1 cellular context compared by ENCODE assay signal in genomic region chr5:83464261-83464660, GRCh38.
TF ChIP-seq lines count a peak whose summit lies in the region.

No MANE protein-coding gene starts in this region.

TF ChIP-seq in GM23338, 12 proteins besides CTCF, POLR2A, EP300 and RAD21 (continued from another document):
- TF ChIP-seq ZNF462 (CRISPR knock-in tag; IDR thresholded peaks at IDR 0.05) = no peak
- no peak for TF ChIP-seq ZNF331 (CRISPR knock-in tag; IDR thresholded peaks at IDR 0.05; ENCODE audit: low read depth)
TF ChIP-seq in GM23338: peak in this region for 0.
